ENCODE assay signal across 12 cellular contexts in genomic region chr1:205569411-205570172, GRCh38.
DNase-seq lines count a peak whose midpoint lies in the region; ATAC-seq and TF ChIP-seq lines count a peak whose summit lies in the region.
"Had no signal": no experiment of that assay in that cellular context is flagged by ENCODE, and none has a peak within 500 bp of the region (broad histone marks: within the 10 kb centered on the region; RNA-seq: fewer than 3 reads in every experiment).

No MANE protein-coding gene starts in this region.

- intact Hi-C loops in esophagus squamous epithelium (cut with DNase I) = no loop called here
- intact Hi-C loops in ovary (cut with DNase I) = no loop called here
- intact Hi-C loops in activated T-helper 2 cell treated with anti-CD3 and anti-CD28 coated beads, Interferon-gamma antibody, Interleukin-2, Interleukin-4, amounts not matched to agents 10 μg/mL and 5 μg/mL and 100 μg/mL, durations not matched to agents 14 hours and 24 hours and 36 hours (cut with micrococcal nuclease) = no loop called here

- ATAC-seq in omental fat pad (ENCODE audit: low FRiP score) (peak; percentile 46), HG02870 (IDR thresholded peaks at IDR 0.05; ENCODE audit: unreplicated experiment) (no peak), HG02938 (IDR thresholded peaks at IDR 0.05; ENCODE audit: unreplicated experiment) (no peak)
- ATAC-seq: GM12878 had no signal

- no peak overlapping the region for H3K27ac ChIP-seq in esophagus squamous epithelium
- no peak overlapping the region for H3K27ac ChIP-seq in ovary
- H3K27ac ChIP-seq: pancreas had no signal

- H3K27me3 ChIP-seq in esophagus squamous epithelium = peaks cover 0 to 70% (median 1%) of the 10 kb centered on the region in 4 donors
- H3K27me3 ChIP-seq in ovary = no peaks in the 10 kb centered on the region
- H3K27me3 ChIP-seq: pancreas had no signal

- DNase-seq in Ammon's horn (ENCODE audit: low spot score) = peak; percentile 27
- DNase-seq in esophagus squamous epithelium (lab: John Stamatoyannopoulos, UW) = no peak
- no peak for DNase-seq in omental fat pad (ENCODE audit: low spot score)
- DNase-seq in ovary = no peak
- DNase-seq in activated T-helper 2 cell treated with anti-CD3 and anti-CD28 coated beads, Interferon-gamma antibody, Interleukin-2, Interleukin-4, amounts not matched to agents 10 μg/mL and 5 μg/mL and 100 μg/mL, durations not matched to agents 14 hours and 24 hours and 36 hours (ENCODE audit: low spot score) = no peak
- DNase-seq: activated T-cell treated with anti-CD3 and anti-CD28 coated beads, Interleukin-2, amount 50 U/mL, for 48 hours; NCI-H524 treated with DMSO at 0.1 percent for 48 hours had no signal

- peaks cover 28% of the 10 kb centered on the region for H3K27me3 Mint-ChIP-seq in IgD-negative memory B cell
- H3K27me3 Mint-ChIP-seq in activated T-helper 2 cell treated with anti-CD3 and anti-CD28 coated beads, Interferon-gamma antibody, Interleukin-2, Interleukin-4, amounts not matched to agents 10 μg/mL and 5 μg/mL and 100 μg/mL, durations not matched to agents 14 hours and 24 hours and 36 hours (ENCODE audit: low read depth) = peaks cover 47% of the 10 kb centered on the region

- H3K36me3 ChIP-seq in esophagus squamous epithelium (no peaks in the 10 kb centered on the region), ovary (no peaks in the 10 kb centered on the region)
- H3K36me3 ChIP-seq: pancreas had no signal

- H3K4me3 ChIP-seq in esophagus squamous epithelium = peak overlapping the region; percentile 7 to 67 (median 41)
- no peak overlapping the region for H3K4me3 ChIP-seq in ovary
- H3K4me3 ChIP-seq: GM12878 had no signal

- H3K9me3 ChIP-seq in esophagus squamous epithelium = no peaks in the 10 kb centered on the region
- H3K9me3 ChIP-seq in ovary = no peaks in the 10 kb centered on the region
- H3K9me3 ChIP-seq: pancreas had no signal

- peak overlapping the region; percentile 54 to 76 (median 61) for H3K4me3 Mint-ChIP-seq in IgD-negative memory B cell
- H3K4me3 Mint-ChIP-seq in activated T-helper 2 cell treated with anti-CD3 and anti-CD28 coated beads, Interferon-gamma antibody, Interleukin-2, Interleukin-4, amounts not matched to agents 10 μg/mL and 5 μg/mL and 100 μg/mL, durations not matched to agents 14 hours and 24 hours and 36 hours (ENCODE audit: low read depth) = no peak overlapping the region

- peaks cover 3 to 25% (median 13%) of the 10 kb centered on the region in 3 donors for H3K4me1 ChIP-seq in esophagus squamous epithelium
- H3K4me1 ChIP-seq in ovary (ENCODE audit: insufficient read depth) = peaks cover 1% of the 10 kb centered on the region

- no peak overlapping the region for H3K27ac Mint-ChIP-seq in IgD-negative memory B cell
- H3K27ac Mint-ChIP-seq in activated T-helper 2 cell treated with anti-CD3 and anti-CD28 coated beads, Interferon-gamma antibody, Interleukin-2, Interleukin-4, amounts not matched to agents 10 μg/mL and 5 μg/mL and 100 μg/mL, durations not matched to agents 14 hours and 24 hours and 36 hours = no peak overlapping the region

- no peak for TF ChIP-seq EP300 in ovary (IDR thresholded peaks at IDR 0.05)

- H3K36me3 Mint-ChIP-seq in IgD-negative memory B cell = no peaks in the 10 kb centered on the region
- no peaks in the 10 kb centered on the region for H3K36me3 Mint-ChIP-seq in activated T-helper 2 cell treated with anti-CD3 and anti-CD28 coated beads, Interferon-gamma antibody, Interleukin-2, Interleukin-4, amounts not matched to agents 10 μg/mL and 5 μg/mL and 100 μg/mL, durations not matched to agents 14 hours and 24 hours and 36 hours (ENCODE audit: low read depth)

- TF ChIP-seq CTCF in esophagus squamous epithelium (IDR thresholded peaks at IDR 0.05) = no peak
- TF ChIP-seq CTCF in omental fat pad (IDR thresholded peaks at IDR 0.05) = no peak
- TF ChIP-seq CTCF in ovary (IDR thresholded peaks at IDR 0.05) = no peak

- no peaks in the 10 kb centered on the region for H3K9me3 Mint-ChIP-seq in IgD-negative memory B cell
- H3K9me3 Mint-ChIP-seq in activated T-helper 2 cell treated with anti-CD3 and anti-CD28 coated beads, Interferon-gamma antibody, Interleukin-2, Interleukin-4, amounts not matched to agents 10 μg/mL and 5 μg/mL and 100 μg/mL, durations not matched to agents 14 hours and 24 hours and 36 hours = no peaks in the 10 kb centered on the region

- H3K4me1 Mint-ChIP-seq in IgD-negative memory B cell = peaks cover 0 to 3% (median 0%) of the 10 kb centered on the region in 3 donors
- no peaks in the 10 kb centered on the region for H3K4me1 Mint-ChIP-seq in activated T-helper 2 cell treated with anti-CD3 and anti-CD28 coated beads, Interferon-gamma antibody, Interleukin-2, Interleukin-4, amounts not matched to agents 10 μg/mL and 5 μg/mL and 100 μg/mL, durations not matched to agents 14 hours and 24 hours and 36 hours (ENCODE audit: low read depth)

- 67% methylated on average over 2 of the region's 22 CpGs; no CpG with 5 or more reads in 1 of the 2 donors for WGBS in esophagus squamous epithelium, 2 donors
- 17 to 28% (median 18%) methylated on average over 14 to 22 of the region's 22 CpGs for WGBS in ovary, 3 donors

- TF ChIP-seq POLR2A in esophagus squamous epithelium (IDR thresholded peaks at IDR 0.05) (no peak), ovary (IDR thresholded peaks at IDR 0.05) (no peak)
